Comparison of ENCODE assay signal across 23 cellular contexts in the genomic region with DNA sequence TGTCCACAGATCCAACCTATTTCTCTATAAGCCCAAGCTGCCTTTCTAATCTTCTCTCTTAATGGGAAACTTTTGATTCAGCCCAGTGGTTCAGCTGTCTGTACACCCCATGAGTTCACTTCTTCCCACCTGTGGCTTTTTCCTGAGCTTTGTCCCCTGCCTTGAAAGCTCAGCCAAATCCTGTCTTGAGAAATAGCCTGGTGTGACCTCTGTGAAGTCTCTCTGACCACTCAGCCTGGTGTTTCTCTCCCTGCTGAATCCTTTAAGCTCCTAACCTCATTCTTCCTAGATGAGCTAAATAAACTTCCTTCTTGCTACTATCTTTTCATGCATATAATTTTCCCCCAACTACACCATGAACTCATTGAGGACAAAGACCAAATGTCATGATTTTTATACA.
"Had no signal": no experiment of that assay in that cellular context is flagged by ENCODE, and none has a peak within 500 bp of the region (broad histone marks: within the 10 kb centered on the region; RNA-seq: fewer than 3 reads in every experiment).

No MANE protein-coding gene starts in this region.

- H3K36me3 Mint-ChIP-seq: brain had no signal

- H3K4me1 Mint-ChIP-seq: activated CD4-positive, alpha-beta T cell treated with anti-CD3 and anti-CD28 coated beads for 36 hours; brain had no signal

- H3K4me1 ChIP-seq: gastrocnemius medialis, transverse colon, uterus had no signal

- H3K36me3 ChIP-seq: gastrocnemius medialis, transverse colon, uterus had no signal

- DNase-seq: activated CD4-positive, alpha-beta memory T cell treated with anti-CD3 and anti-CD28 coated beads for 36 hours; activated CD4-positive, alpha-beta T cell treated with anti-CD3 and anti-CD28 coated beads for 36 hours; activated effector memory CD4-positive, alpha-beta T cell treated with Interleukin-2 at 50 U/mL for 16 hours; activated naive CD4-positive, alpha-beta T cell treated with anti-CD3 and anti-CD28 coated beads, Interleukin-2, amount 10 ng/mL, durations not matched to agents 7 days and 5 days; activated T-cell treated with anti-CD3 and anti-CD28 coated beads, Interleukin-2, amount 50 U/mL, for 24 hours; anterior cingulate cortex; caudate nucleus; gastrocnemius medialis; heart left ventricle; left ventricle myocardium superior; mucosa of descending colon; retina; stimulated activated CD4-positive, alpha-beta T cell treated with anti-CD3 and anti-CD28 coated beads, Interleukin-12 subunit alpha, Interleukin-12 subunit beta, amount 100 ng/mL, for 4 hours; stimulated activated CD4-positive, alpha-beta T cell treated with anti-CD3 and anti-CD28 coated beads, Interleukin-1b, Interleukin-23, amount 100 ng/mL, for 48 hours; stimulated activated CD8-positive, alpha-beta memory T cell treated with anti-CD3 and anti-CD28 coated beads, Interleukin-4, amount 100 ng/mL, for 48 hours; stimulated activated naive CD8-positive, alpha-beta T cell treated with anti-CD3 and anti-CD28 coated beads, Interleukin-15, Interleukin-2, amounts not matched to agents 100 U/mL and 50 U/mL, for 24 hours; substantia nigra; transverse colon; uterus had no signal

- H3K4me3 Mint-ChIP-seq: activated CD4-positive, alpha-beta memory T cell treated with anti-CD3 and anti-CD28 coated beads for 36 hours; activated CD4-positive, alpha-beta T cell treated with anti-CD3 and anti-CD28 coated beads for 36 hours; activated naive CD4-positive, alpha-beta T cell treated with anti-CD3 and anti-CD28 coated beads, Interleukin-2, amount 10 ng/mL, durations not matched to agents 7 days and 5 days; activated T-cell treated with anti-CD3 and anti-CD28 coated beads, Interleukin-2, amount 50 U/mL, for 24 hours; brain; nephron; WTC11 had no signal

- H3K27me3 ChIP-seq: gastrocnemius medialis, heart left ventricle, transverse colon, uterus had no signal

- ATAC-seq: activated CD4-positive, alpha-beta T cell treated with anti-CD3 and anti-CD28 coated beads for 36 hours; gastrocnemius medialis; heart left ventricle; left ventricle myocardium superior; mucosa of descending colon; stimulated activated naive CD8-positive, alpha-beta T cell treated with anti-CD3 and anti-CD28 coated beads, Interleukin-15, Interleukin-2, amounts not matched to agents 100 U/mL and 50 U/mL, for 24 hours; WTC11 had no signal

- H3K9me3 Mint-ChIP-seq: activated naive CD4-positive, alpha-beta T cell treated with anti-CD3 and anti-CD28 coated beads, Interleukin-2, amount 10 ng/mL, durations not matched to agents 7 days and 5 days; activated T-cell treated with anti-CD3 and anti-CD28 coated beads, Interleukin-2, amount 50 U/mL, for 24 hours had no signal

- H3K27me3 Mint-ChIP-seq: activated CD4-positive, alpha-beta memory T cell treated with anti-CD3 and anti-CD28 coated beads for 36 hours; activated CD4-positive, alpha-beta T cell treated with anti-CD3 and anti-CD28 coated beads for 36 hours; activated naive CD4-positive, alpha-beta T cell treated with anti-CD3 and anti-CD28 coated beads, Interleukin-2, amount 10 ng/mL, durations not matched to agents 7 days and 5 days; activated T-cell treated with anti-CD3 and anti-CD28 coated beads, Interleukin-2, amount 50 U/mL, for 24 hours had no signal

- H3K9me3 ChIP-seq: gastrocnemius medialis, heart left ventricle, mucosa of descending colon, transverse colon, uterus had no signal

- H3K27ac Mint-ChIP-seq: activated CD4-positive, alpha-beta memory T cell treated with anti-CD3 and anti-CD28 coated beads for 36 hours; activated CD4-positive, alpha-beta T cell treated with anti-CD3 and anti-CD28 coated beads for 36 hours; activated naive CD4-positive, alpha-beta T cell treated with anti-CD3 and anti-CD28 coated beads, Interleukin-2, amount 10 ng/mL, durations not matched to agents 7 days and 5 days; brain; nephron; WTC11 had no signal

- H3K4me3 ChIP-seq: coronary artery, gastrocnemius medialis, heart left ventricle, mucosa of descending colon, transverse colon, uterus had no signal

- H3K27ac ChIP-seq: coronary artery, gastrocnemius medialis, heart left ventricle, transverse colon, uterus had no signal
